Comparison of ENCODE assay signal across 26 cellular contexts in the genomic region with DNA sequence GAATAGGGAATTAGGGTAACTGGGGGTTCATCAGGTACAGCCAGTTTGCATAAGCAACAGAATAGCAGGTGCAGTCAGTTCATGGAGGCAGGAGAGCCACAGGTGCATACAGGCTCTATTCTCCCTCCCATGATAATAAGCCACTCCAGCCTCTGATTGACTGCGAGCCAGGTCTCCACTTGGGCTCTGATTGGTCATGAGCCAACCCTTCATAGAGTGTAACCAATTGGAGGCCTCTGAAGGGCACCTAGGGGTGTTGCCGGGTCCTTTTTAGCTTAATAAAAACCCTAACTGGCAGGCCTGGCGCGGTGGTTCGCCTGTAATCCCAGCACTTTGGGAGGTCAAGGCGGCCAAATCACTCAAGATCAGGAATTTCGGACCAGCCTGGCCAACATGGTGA. TPM values are rescaled to one million over a fixed set of nuclear protein-coding genes. Genes with fewer than 3 reads are reported as not detected.
DNase-seq lines count a peak whose midpoint lies in the region; ATAC-seq, FAIRE-seq and TF ChIP-seq lines count a peak whose summit lies in the region.
"Had no signal": no experiment of that assay in that cellular context is flagged by ENCODE, and none has a peak within 500 bp of the region (broad histone marks: within the 10 kb centered on the region; RNA-seq: fewer than 3 reads in every experiment).

No MANE protein-coding gene starts in this region.

- BruUV-seq in GM12878 (replicated peaks; lab: Mats Ljungman, UMichigan) (no TSS peak), PC-3 (replicated peaks; lab: Mats Ljungman, UMichigan) (no TSS peak)

- H3K4me3 ChIP-seq in HEK293 (ENCODE audit: low read depth, low read length) (no peak overlapping the region), GM12878 (no peak overlapping the region), PC-3 (ENCODE audit: low read length) (no peak overlapping the region)
- H3K4me3 ChIP-seq: cardiac muscle cell, esophagus muscularis mucosa, psoas muscle, stomach, tibial artery had no signal

- H3K27ac ChIP-seq in HEK293 (ENCODE audit: extremely low read depth, low read depth, low read length): no peak overlapping the region
- no peak overlapping the region for H3K27ac ChIP-seq in GM12878 (ENCODE audit: control insufficient read depth, insufficient read depth)
- H3K27ac ChIP-seq in PC-3 (ENCODE audit: low read length): no peak overlapping the region
- H3K27ac ChIP-seq: cardiac muscle cell, esophagus muscularis mucosa, psoas muscle, stomach, tibial artery had no signal

- H3K4me1 ChIP-seq in HEK293 (ENCODE audit: control insufficient read depth, insufficient read depth, low read length) (no peaks in the 10 kb centered on the region), GM12878 (ENCODE audit: control insufficient read depth, insufficient read depth, low read length) (no peaks in the 10 kb centered on the region), PC-3 (ENCODE audit: insufficient read depth, low read length) (no peaks in the 10 kb centered on the region)

- intact Hi-C loops in GM12878 (cut with micrococcal nuclease; ENCODE audit: unreplicated experiment) (loop anchor here (10.0 kb wide), 1 partner anchor 237 kb away; a partner anchor contains a TSS), PC-3 (cut with micrococcal nuclease) (loop anchor here (10.0 kb wide), 1 partner anchor 237 kb away; a partner anchor contains a TSS)

- H3K36me3 Mint-ChIP-seq in activated naive CD8-positive, alpha-beta T cell treated with anti-CD3 and anti-CD28 coated beads, Interleukin-2, amount 50 U/mL, for 24 hours (ENCODE audit: low read depth): no peaks in the 10 kb centered on the region
- H3K36me3 Mint-ChIP-seq: activated CD8-positive, alpha-beta memory T cell treated with anti-CD3 and anti-CD28 coated beads, Interleukin-2, amount 10 ng/mL, durations not matched to agents 7 days and 5 days; activated naive CD4-positive, alpha-beta T cell treated with anti-CD3 and anti-CD28 coated beads, Interleukin-2, amount 50 U/mL, for 72 hours; CD14-positive monocyte had no signal

- H3K27ac Mint-ChIP-seq in activated naive CD8-positive, alpha-beta T cell treated with anti-CD3 and anti-CD28 coated beads, Interleukin-2, amount 50 U/mL, for 24 hours: no peak overlapping the region
- H3K27ac Mint-ChIP-seq: activated CD8-positive, alpha-beta memory T cell treated with anti-CD3 and anti-CD28 coated beads, Interleukin-2, amount 10 ng/mL, durations not matched to agents 7 days and 5 days; activated naive CD4-positive, alpha-beta T cell treated with anti-CD3 and anti-CD28 coated beads, Interleukin-2, amount 50 U/mL, for 72 hours; endodermal cell had no signal

- TF ChIP-seq CTCF in HEK293 (tag by site-specific recombination; IDR thresholded peaks at IDR 0.05) (no peak), GM12878 (IDR thresholded peaks at IDR 0.05 in 2 of 3, conservative IDR thresholded peaks at IDR 0.05 in 1 of 3; ENCODE audit: control insufficient read depth in 2 of 3, extremely low read depth in 1 of 3, insufficient read depth in 1 of 3, low read depth in 3 of 3, low read length in 3 of 3) (no peak), PC-3 (conservative IDR thresholded peaks at IDR 0.05; ENCODE audit: low read depth, low read length) (no peak)

- peaks cover 1% of the 10 kb centered on the region for H3K4me1 Mint-ChIP-seq in activated naive CD8-positive, alpha-beta T cell treated with anti-CD3 and anti-CD28 coated beads, Interleukin-2, amount 50 U/mL, for 24 hours

- H3K4me2 ChIP-seq in GM12878 (ENCODE audit: control insufficient read depth, insufficient read depth) (no peak overlapping the region), PC-3 (ENCODE audit: low read length) (no peak overlapping the region)

- SMC1A ChIA-PET in GM12878 (lab: Charles Lee; ENCODE audit: uncharacterized antibody, unreplicated experiment): no interaction called here

- in situ Hi-C loops in GM12878 (cut with MboI): loop anchor here (10.0 kb wide), 1 partner anchor 427 kb away; a partner anchor contains a TSS

- no peak for FAIRE-seq in GM12878 (lab: Jason Lieb, UNC)
- FAIRE-seq: G401.6 had no signal

- DNase-seq in DMS53 treated with DMSO at 0.1 percent for 48 hours (lab: John Stamatoyannopoulos, UW; ENCODE audit: unreplicated experiment): peak; percentile 74
- DNase-seq in NCI-H2196 (lab: John Stamatoyannopoulos, UW; ENCODE audit: unreplicated experiment): peak; percentile 97
- no peak for DNase-seq in GM12878 (ENCODE audit: low read depth, low spot score)
- no peak for DNase-seq in activated naive CD8-positive, alpha-beta T cell treated with anti-CD3 and anti-CD28 coated beads, Interleukin-2, amount 50 U/mL, for 24 hours
- DNase-seq in PC-3: no peak
- no peak for DNase-seq in activated effector memory CD4-positive, alpha-beta T cell treated with anti-CD3 and anti-CD28 coated beads, Interleukin-2, amount 50 U/mL, for 16 hours
- DNase-seq: activated CD4-positive, alpha-beta T cell treated with anti-CD3 and anti-CD28 coated beads, Interleukin-2, amount 50 U/mL, for 1 hour; activated CD8-positive, alpha-beta memory T cell treated with anti-CD3 and anti-CD28 coated beads, Interleukin-2, amount 10 ng/mL, durations not matched to agents 7 days and 5 days; aorta; endodermal cell; foreskin melanocyte; Kasumi-1; MV-4-11; psoas muscle; stimulated activated CD8-positive, alpha-beta memory T cell treated with anti-CD3 and anti-CD28 coated beads, Interleukin-4, amount 100 ng/mL, for 48 hours; stomach; T-helper 9 cell; tibial artery had no signal

- TF ChIP-seq RAD21 in GM12878 (IDR thresholded peaks at IDR 0.05; ENCODE audit: insufficient read depth, low read depth, low read length): no peak

- H3K9me2 ChIP-seq in PC-3 (replicated peaks; ENCODE audit: low read length): no peaks in the 10 kb centered on the region

- CTCF ChIA-PET in HEK293 (lab: Yijun Ruan, JAX): interaction anchor here (0.5 kb wide), 1 partner anchor 43 kb away, joined by 4 read pairs; no protein-coding TSS in a partner anchor
- CTCF ChIA-PET in GM12878 (lab: Yijun Ruan, JAX): no interaction called here
- CTCF ChIA-PET in PC-3 (lab: Charles Lee): no interaction called here

- H3K9ac ChIP-seq in GM12878 (ENCODE audit: control insufficient read depth, insufficient read depth, low read length) (no peak overlapping the region), PC-3 (ENCODE audit: low read length) (no peak overlapping the region)

- no peak overlapping the region for H3K4me3 Mint-ChIP-seq in activated naive CD8-positive, alpha-beta T cell treated with anti-CD3 and anti-CD28 coated beads, Interleukin-2, amount 50 U/mL, for 24 hours
- H3K4me3 Mint-ChIP-seq: activated CD8-positive, alpha-beta memory T cell treated with anti-CD3 and anti-CD28 coated beads, Interleukin-2, amount 10 ng/mL, durations not matched to agents 7 days and 5 days; CD14-positive monocyte; endodermal cell had no signal

- 62% methylated on average over 7 of the region's 7 CpGs for WGBS in GM12878 (ENCODE audit: insufficient coverage, insufficient replicate concordance, low lambda C conversion rate, missing lambda C conversion rate)

- no peak for TF ChIP-seq POLR2A in GM12878 (IDR thresholded peaks at IDR 0.05; ENCODE audit: low read depth, low read length)

- H3K27me3 Mint-ChIP-seq in activated naive CD8-positive, alpha-beta T cell treated with anti-CD3 and anti-CD28 coated beads, Interleukin-2, amount 50 U/mL, for 24 hours: peaks cover 17% of the 10 kb centered on the region

- ATAC-seq in GM12878 (peak; percentile 34), PC-3 (no peak)
- ATAC-seq in activated naive CD8-positive, alpha-beta T cell treated with anti-CD3 and anti-CD28 coated beads, Interleukin-2, amount 50 U/mL, for 24 hours: no peak
- ATAC-seq: activated CD8-positive, alpha-beta memory T cell treated with anti-CD3 and anti-CD28 coated beads, Interleukin-2, amount 10 ng/mL, durations not matched to agents 7 days and 5 days; activated naive CD4-positive, alpha-beta T cell treated with anti-CD3 and anti-CD28 coated beads, Interleukin-2, amount 50 U/mL, for 72 hours; left lobe of liver; psoas muscle had no signal

- H3F3A ChIP-seq in PC-3 (ENCODE audit: low read length, unreplicated experiment): no peaks in the 10 kb centered on the region

- no peak for TF ChIP-seq EP300 in GM12878 (IDR thresholded peaks at IDR 0.05; ENCODE audit: borderline replicate concordance in 1 of 2, control insufficient read depth in 1 of 2, low read depth in 2 of 2, low read length in 2 of 2)

- RAD21 ChIA-PET in GM12878 (lab: Charles Lee; ENCODE audit: unreplicated experiment): no interaction called here

- no peak overlapping the region for H2AFZ ChIP-seq in GM12878 (ENCODE audit: control insufficient read depth, low read depth, low read length)
- no peak overlapping the region for H2AFZ ChIP-seq in PC-3 (ENCODE audit: low read length)

- H3K36me3 ChIP-seq in HEK293 (ENCODE audit: control insufficient read depth in 2 of 2, insufficient read depth in 1 of 2, low read length in 2 of 2) (no peaks in the 10 kb centered on the region), GM12878 (ENCODE audit: control insufficient read depth in 2 of 2, insufficient read depth in 2 of 2, low read length in 1 of 2) (no peaks in the 10 kb centered on the region), PC-3 (ENCODE audit: low read depth, low read length) (no peaks in the 10 kb centered on the region)
- H3K36me3 ChIP-seq: cardiac muscle cell, esophagus muscularis mucosa, stomach, tibial artery had no signal

- H3K79me2 ChIP-seq in GM12878 (ENCODE audit: control insufficient read depth, insufficient read depth, low read length) (no peaks in the 10 kb centered on the region), PC-3 (ENCODE audit: low read length) (no peaks in the 10 kb centered on the region)

- no peaks in the 10 kb centered on the region for H3K9me3 Mint-ChIP-seq in activated naive CD8-positive, alpha-beta T cell treated with anti-CD3 and anti-CD28 coated beads, Interleukin-2, amount 50 U/mL, for 24 hours
- H3K9me3 Mint-ChIP-seq: activated naive CD4-positive, alpha-beta T cell treated with anti-CD3 and anti-CD28 coated beads, Interleukin-2, amount 50 U/mL, for 72 hours; endodermal cell had no signal

- H4K20me1 ChIP-seq in GM12878 (ENCODE audit: control insufficient read depth, insufficient read depth) (no peaks in the 10 kb centered on the region), PC-3 (ENCODE audit: low read length) (no peaks in the 10 kb centered on the region)

- H3K9me3 ChIP-seq in HEK293 (ENCODE audit: control insufficient read depth, insufficient read depth, low read depth, low read length) (no peaks in the 10 kb centered on the region), GM12878 (replicated peaks; ENCODE audit: control insufficient read depth, insufficient read depth, low read length) (no peaks in the 10 kb centered on the region), PC-3 (ENCODE audit: low read length) (no peaks in the 10 kb centered on the region)
- H3K9me3 ChIP-seq: esophagus muscularis mucosa, psoas muscle, stomach, tibial artery had no signal

- H3K27me3 ChIP-seq in GM12878 (replicated peaks in 1 of 2; ENCODE audit: control insufficient read depth in 2 of 2, insufficient read depth in 2 of 2, low read length in 1 of 2): no peaks in the 10 kb centered on the region
- no peaks in the 10 kb centered on the region for H3K27me3 ChIP-seq in PC-3 (ENCODE audit: low read length)
- H3K27me3 ChIP-seq: cardiac muscle cell, esophagus muscularis mucosa had no signal

- POLR2A ChIA-PET in HEK293 (lab: Yijun Ruan, JAX) (no interaction called here), GM12878 (lab: Charles Lee) (interaction anchor here (0.6 kb wide), 1 partner anchor 11 kb away, joined by 3 read pairs; no protein-coding TSS in a partner anchor), PC-3 (lab: Charles Lee; ENCODE audit: unreplicated experiment) (no interaction called here)

RNA-seq across cellular contexts. Expression of a gene that starts 8.7 kb away (rescaled TPM):
- total RNA-seq in GM12878 (2013; cell fraction: nucleolus; rRNA removed): not detected in 2 replicates
- not detected in 2 replicates for total RNA-seq in GM12878 (2014; rRNA removed)
- not detected in 2 replicates for total RNA-seq in GM12878 (2014; rRNA removed; fragmentation: Illumina TruSeq; extraction: Trizol)
- total RNA-seq in GM12878 (2021): 0.13 TPM in 1 of 2 replicates, not detected in the other
- polyA plus RNA-seq in GM12878 (2011; ENCODE audit: low read depth): not detected
- polyA plus RNA-seq in GM12878 (2011; rRNA removed): 0.06 and 0.08 TPM in 2 replicates
- polyA plus RNA-seq in GM12878 (2011; cell fraction: cytosol; rRNA removed): 0.23 and 0.30 TPM in 2 replicates
- polyA plus RNA-seq in GM12878 (2011; cell fraction: nucleus; rRNA removed): 0.15 TPM in 1 of 2 replicates, not detected in the other
- polyA plus RNA-seq in GM12878 (2012): not detected in 2 replicates
- not detected in 2 replicates for polyA plus RNA-seq in GM12878 (2014; fragmentation: Illumina TruSeq; extraction: Trizol)
- under 1 TPM in 1 of 2 experiments, not detected in 1; 0.14 TPM for polyA plus RNA-seq in GM12878 (2014; fragmentation: Nextera tagmentation; extraction: Ambion mirVana)
- 0.08 and 0.11 TPM in 2 replicates for polyA plus RNA-seq in GM12878 (2014; rRNA removed)
- polyA plus RNA-seq in GM12878 (2016; fragmentation: Nextera tagmentation; extraction: Ambion mirVana): under 1 TPM in 1 of 2 experiments, not detected in 1; 0.13 TPM
- 0.15 and 0.21 TPM in 2 replicates for polyA minus RNA-seq in GM12878 (2011; rRNA and poly(A)+ RNA removed)
- polyA minus RNA-seq in GM12878 (2011; cell fraction: cytosol; rRNA and poly(A)+ RNA removed): not detected in 2 replicates
- polyA minus RNA-seq in GM12878 (2011; cell fraction: nucleus; rRNA and poly(A)+ RNA removed): not detected in 2 replicates
- not detected in 2 replicates for total RNA-seq in PC-3 (2014; rRNA removed)
- total RNA-seq: activated CD8-positive, alpha-beta memory T cell treated with anti-CD3 and anti-CD28 coated beads, Interleukin-2, amount 10 ng/mL, durations not matched to agents 7 days and 5 days; activated naive CD4-positive, alpha-beta T cell treated with anti-CD3 and anti-CD28 coated beads, Interleukin-2, amount 50 U/mL, for 72 hours; aorta; left lobe of liver; mesenteric fat pad had no signal

RNA-seq across cellular contexts. Expression of a gene that starts 9.1 kb away (rescaled TPM):
- 0.59 TPM in 1 of 2 replicates, not detected in the other for total RNA-seq in GM12878 (2013; cell fraction: nucleolus; rRNA removed)
- total RNA-seq in GM12878 (2014; rRNA removed) (0.28 TPM in 1 of 2 replicates, not detected in the other), GM12878 (2014; rRNA removed; fragmentation: Illumina TruSeq; extraction: Trizol) (not detected in 2 replicates), GM12878 (2021) (0.33 and 0.37 TPM in 2 replicates), PC-3 (2014; rRNA removed) (23.4 and 27.5 TPM in 2 replicates)
- not detected for polyA plus RNA-seq in GM12878 (2011; ENCODE audit: low read depth)
- polyA plus RNA-seq in GM12878 (2011; rRNA removed) (not detected in 2 replicates), GM12878 (2014; fragmentation: Illumina TruSeq; extraction: Trizol) (0.03 TPM in 1 of 2 replicates, not detected in the other), GM12878 (2014; fragmentation: Nextera tagmentation; extraction: Ambion mirVana) (not detected), GM12878 (2014; rRNA removed) (0.15 and 0.38 TPM in 2 replicates), GM12878 (2016; fragmentation: Nextera tagmentation; extraction: Ambion mirVana) (under 1 TPM in 1 of 2 experiments, not detected in 1; 0.21 TPM)
- polyA plus RNA-seq in GM12878 (2011; cell fraction: cytosol; rRNA removed): 0.03 TPM in 1 of 2 replicates, not detected in the other
- not detected in 2 replicates for polyA plus RNA-seq in GM12878 (2011; cell fraction: nucleus; rRNA removed)
- 0.24 and 0.31 TPM in 2 replicates for polyA plus RNA-seq in GM12878 (2012)
- polyA minus RNA-seq in GM12878 (2011; rRNA and poly(A)+ RNA removed): not detected in 2 replicates
- not detected in 2 replicates for polyA minus RNA-seq in GM12878 (2011; cell fraction: cytosol; rRNA and poly(A)+ RNA removed)
- polyA minus RNA-seq in GM12878 (2011; cell fraction: nucleus; rRNA and poly(A)+ RNA removed): not detected in 2 replicates
- total RNA-seq: activated CD8-positive, alpha-beta memory T cell treated with anti-CD3 and anti-CD28 coated beads, Interleukin-2, amount 10 ng/mL, durations not matched to agents 7 days and 5 days; aorta; esophagus muscularis mucosa; left lobe of liver; mesenteric fat pad had no signal
- polyA plus RNA-seq: aorta, CD14-positive monocyte had no signal

RNA-seq across cellular contexts. Expression of a gene that starts 39.0 kb away (rescaled TPM):
- total RNA-seq in GM12878 (2013; cell fraction: nucleolus; rRNA removed): 19.5 and 22.8 TPM in 2 replicates
- 16.9 and 18.8 TPM in 2 replicates for total RNA-seq in GM12878 (2014; rRNA removed)
- 7.5 and 7.7 TPM in 2 replicates for total RNA-seq in GM12878 (2014; rRNA removed; fragmentation: Illumina TruSeq; extraction: Trizol)
- 38.7 and 40.1 TPM in 2 replicates for total RNA-seq in GM12878 (2021)
- polyA plus RNA-seq in GM12878 (2011; ENCODE audit: low read depth): 8.8 TPM
- 7.4 and 27.2 TPM in 2 replicates for polyA plus RNA-seq in GM12878 (2011; rRNA removed)
- 16.8 and 18.1 TPM in 2 replicates for polyA plus RNA-seq in GM12878 (2011; cell fraction: cytosol; rRNA removed)
- polyA plus RNA-seq in GM12878 (2011; cell fraction: nucleus; rRNA removed): 73.9 and 87.0 TPM in 2 replicates
- polyA plus RNA-seq in GM12878 (2012): 25.0 and 25.7 TPM in 2 replicates
- polyA plus RNA-seq in GM12878 (2014; fragmentation: Illumina TruSeq; extraction: Trizol): 7.6 and 20.5 TPM in 2 replicates
- 1 to 10 TPM; 1.3 to 2.4 TPM for polyA plus RNA-seq in GM12878 (2014; fragmentation: Nextera tagmentation; extraction: Ambion mirVana)
- polyA plus RNA-seq in GM12878 (2014; rRNA removed): 20.6 and 24.9 TPM in 2 replicates
- 10 to 100 TPM in 1 of 2 experiments, 1 to 10 TPM in 1; 9.8 to 12.5 TPM for polyA plus RNA-seq in GM12878 (2016; fragmentation: Nextera tagmentation; extraction: Ambion mirVana)
- 25.1 and 39.2 TPM in 2 replicates for polyA minus RNA-seq in GM12878 (2011; rRNA and poly(A)+ RNA removed)
- polyA minus RNA-seq in GM12878 (2011; cell fraction: cytosol; rRNA and poly(A)+ RNA removed): 9.8 and 10.8 TPM in 2 replicates
- polyA minus RNA-seq in GM12878 (2011; cell fraction: nucleus; rRNA and poly(A)+ RNA removed): 16.8 and 27.8 TPM in 2 replicates
- total RNA-seq in PC-3 (2014; rRNA removed): 48.0 and 57.5 TPM in 2 replicates

Comparison
In these comparisons a context has a peak if more than half of its experiments do, and no peak if none do; other contexts are left out.
1. DNase-seq: peak in DMS53 treated with DMSO at 0.1 percent for 48 hours (single experiment) and NCI-H2196 (single experiment); none in GM12878 (single experiment), activated naive CD8-positive, alpha-beta T cell treated with anti-CD3 and anti-CD28 coated beads, Interleukin-2, amount 50 U/mL, for 24 hours (single experiment), PC-3 (single experiment) and activated effector memory CD4-positive, alpha-beta T cell treated with anti-CD3 and anti-CD28 coated beads, Interleukin-2, amount 50 U/mL, for 16 hours (single experiment).
2. RNA of a gene that starts 9.1 kb away (total RNA-seq): 23.4 to 27.5 TPM in PC-3; 0.28 to 0.59 TPM in GM12878; every median in the first group is over 10 times any median in the second.